8 cellular contexts compared by ENCODE assay signal in the genomic region with DNA sequence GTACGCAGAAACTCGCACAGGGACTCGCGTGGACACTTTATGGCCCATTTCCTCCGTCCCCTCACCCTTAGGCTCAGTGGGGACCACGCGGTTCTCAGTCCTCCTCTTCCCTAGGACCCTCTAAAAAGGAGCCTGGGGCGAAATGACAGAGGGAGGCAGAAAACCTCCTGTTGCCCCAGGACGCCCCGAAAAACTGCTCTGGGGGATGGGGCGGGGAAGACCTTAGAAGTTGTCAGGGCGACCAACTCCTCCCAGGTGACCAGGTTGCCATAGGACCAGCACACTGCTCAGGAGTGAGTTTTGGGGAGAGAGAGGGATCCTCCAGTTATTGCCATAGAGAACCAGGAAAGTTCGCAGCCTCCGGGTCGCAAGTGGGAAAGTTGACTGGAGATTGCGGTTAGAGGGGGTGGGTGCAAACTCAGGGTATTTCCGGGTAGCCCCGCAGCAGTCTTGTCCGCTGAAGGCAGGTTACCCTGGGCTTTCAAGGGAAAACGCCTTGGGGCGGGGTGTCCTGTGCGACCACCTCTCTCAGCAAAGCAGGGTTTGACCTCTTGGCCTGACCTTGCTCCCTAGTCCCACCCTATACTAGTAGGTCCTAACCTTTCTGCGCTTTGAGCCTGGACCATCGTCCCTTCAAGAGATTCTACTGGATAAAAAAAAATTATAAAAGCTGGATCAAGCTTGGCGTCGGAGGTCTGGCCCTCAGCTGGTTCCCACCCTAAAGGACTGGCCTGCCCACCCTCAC. TPM values are rescaled to one million over a fixed set of nuclear protein-coding genes. Genes with fewer than 3 reads are reported as not detected.
DNase-seq lines count a peak whose midpoint lies in the region; ATAC-seq and TF ChIP-seq lines count a peak whose summit lies in the region.

No MANE protein-coding gene starts in this region.

- H3K18ac ChIP-seq in mesendoderm (ENCODE audit: low read length) = no peak overlapping the region

- peaks cover 2% of the 10 kb centered on the region for H3K36me3 Mint-ChIP-seq in activated T-cell treated with anti-CD3 and anti-CD28 coated beads, Interleukin-2, amount 50 U/mL, for 4 hours (ENCODE audit: insufficient read depth)
- H3K36me3 Mint-ChIP-seq in activated naive CD8-positive, alpha-beta T cell treated with anti-CD3 and anti-CD28 coated beads, Interleukin-2, amount 50 U/mL, for 24 hours (ENCODE audit: low read depth) = peaks cover 6% of the 10 kb centered on the region

- H3K36me3 ChIP-seq in lower lobe of right lung (no peaks in the 10 kb centered on the region), tibial artery (no peaks in the 10 kb centered on the region), mesendoderm (ENCODE audit: control insufficient read depth, insufficient read depth, low read length) (no peaks in the 10 kb centered on the region)

- no peak overlapping the region for H2BK15ac ChIP-seq in mesendoderm (replicated peaks; ENCODE audit: low read depth)

- H4K5ac ChIP-seq in mesendoderm (ENCODE audit: low read length) = no peak overlapping the region

- WGBS in mesendoderm (ENCODE audit: extremely low coverage, insufficient coverage, low lambda C conversion rate) = no CpG with 5 or more reads among the region's 26 CpGs

- no peak overlapping the region for H3K4ac ChIP-seq in mesendoderm (ENCODE audit: low read depth, low read length)

- no peak overlapping the region for H2AK5ac ChIP-seq in mesendoderm (ENCODE audit: low read length)

- no peak overlapping the region for H3K56ac ChIP-seq in mesendoderm (ENCODE audit: low read length)

- H3K4me3 ChIP-seq in lower lobe of right lung = peak overlapping the region; percentile 57
- peak overlapping the region; percentile 45 to 62 for H3K4me3 ChIP-seq in tibial artery
- H3K4me3 ChIP-seq in mesendoderm (ENCODE audit: low read length) = no peak overlapping the region

- H3K27ac ChIP-seq in lower lobe of right lung = no peak overlapping the region
- H3K27ac ChIP-seq in tibial artery = no peak overlapping the region
- no peak overlapping the region for H3K27ac ChIP-seq in mesendoderm (ENCODE audit: low read depth, low read length)

- TF ChIP-seq CTCF in lower lobe of right lung (IDR thresholded peaks at IDR 0.05) (no peak), tibial artery (IDR thresholded peaks at IDR 0.05) (no peak)

- H3K4me1 ChIP-seq in lower lobe of right lung = peaks cover 39% of the 10 kb centered on the region
- H3K4me1 ChIP-seq in tibial artery = peaks cover 0 to 46% (median 33%) of the 10 kb centered on the region in 4 donors
- H3K4me1 ChIP-seq in mesendoderm (ENCODE audit: control insufficient read depth, low read depth, low read length) = no peaks in the 10 kb centered on the region

- intact Hi-C loops in lower lobe of right lung (cut with DNase I) (no loop called here), tibial artery (cut with DNase I; ENCODE audit: low total_unique reads) (no loop called here)

- H3K4me2 ChIP-seq in mesendoderm (ENCODE audit: low read length) = no peak overlapping the region

- no peak overlapping the region for H3K23ac ChIP-seq in mesendoderm (ENCODE audit: low read length)

- peaks cover 31% of the 10 kb centered on the region for H3K4me1 Mint-ChIP-seq in activated T-cell treated with anti-CD3 and anti-CD28 coated beads, Interleukin-2, amount 50 U/mL, for 4 hours (ENCODE audit: low read depth)
- H3K4me1 Mint-ChIP-seq in activated naive CD8-positive, alpha-beta T cell treated with anti-CD3 and anti-CD28 coated beads, Interleukin-2, amount 50 U/mL, for 24 hours = peaks cover 28% of the 10 kb centered on the region

- no peak for DNase-seq in activated T-cell treated with anti-CD3 and anti-CD28 coated beads, Interleukin-2, amount 50 U/mL, for 4 hours
- DNase-seq in activated T-cell treated with anti-CD3 and anti-CD28 coated beads, Interleukin-2, amount 50 U/mL, for 48 hours = no peak
- DNase-seq in activated naive CD8-positive, alpha-beta T cell treated with anti-CD3 and anti-CD28 coated beads, Interleukin-2, amount 50 U/mL, for 24 hours = no peak
- no peak for DNase-seq in lower lobe of right lung
- no peak for DNase-seq in tibial artery
- DNase-seq in mesendoderm = no peak
- no peak for DNase-seq in dedifferentiated amniotic fluid mesenchymal stem cell (ENCODE audit: extremely low spot score)

- no peaks in the 10 kb centered on the region for H3K9me3 ChIP-seq in lower lobe of right lung
- no peaks in the 10 kb centered on the region for H3K9me3 ChIP-seq in tibial artery

- H2BK5ac ChIP-seq in mesendoderm (ENCODE audit: low read length) = no peak overlapping the region

- H3K4me3 Mint-ChIP-seq in activated T-cell treated with anti-CD3 and anti-CD28 coated beads, Interleukin-2, amount 50 U/mL, for 4 hours = peak overlapping the region; percentile 75
- peak overlapping the region; percentile 60 for H3K4me3 Mint-ChIP-seq in activated naive CD8-positive, alpha-beta T cell treated with anti-CD3 and anti-CD28 coated beads, Interleukin-2, amount 50 U/mL, for 24 hours

- no peak overlapping the region for H4K8ac ChIP-seq in mesendoderm (ENCODE audit: low read depth, low read length)

- H3K79me2 ChIP-seq in mesendoderm (ENCODE audit: control insufficient read depth, insufficient read depth, low read length) = no peaks in the 10 kb centered on the region

- H3K79me1 ChIP-seq in mesendoderm (ENCODE audit: low read length) = no peaks in the 10 kb centered on the region

- H2BK120ac ChIP-seq in mesendoderm (ENCODE audit: low read depth, low read length) = no peak overlapping the region

- H3K27me3 Mint-ChIP-seq in activated T-cell treated with anti-CD3 and anti-CD28 coated beads, Interleukin-2, amount 50 U/mL, for 4 hours (ENCODE audit: low read depth) = peaks cover 97% of the 10 kb centered on the region
- peaks cover 97% of the 10 kb centered on the region for H3K27me3 Mint-ChIP-seq in activated naive CD8-positive, alpha-beta T cell treated with anti-CD3 and anti-CD28 coated beads, Interleukin-2, amount 50 U/mL, for 24 hours

- H3K9ac ChIP-seq in mesendoderm (ENCODE audit: low read length) = no peak overlapping the region

- H3K27me3 ChIP-seq in lower lobe of right lung (ENCODE audit: low read depth) = peaks cover 100% of the 10 kb centered on the region
- peaks cover 0 to 98% of the 10 kb centered on the region in 2 donors for H3K27me3 ChIP-seq in tibial artery
- H3K27me3 ChIP-seq in mesendoderm (ENCODE audit: insufficient read depth, low read length, poor library complexity) = peaks cover 94% of the 10 kb centered on the region

- no peak overlapping the region for H3K27ac Mint-ChIP-seq in activated naive CD8-positive, alpha-beta T cell treated with anti-CD3 and anti-CD28 coated beads, Interleukin-2, amount 50 U/mL, for 24 hours

- no peak for ATAC-seq in activated T-cell treated with anti-CD3 and anti-CD28 coated beads, Interleukin-2, amount 50 U/mL, for 4 hours
- ATAC-seq in activated naive CD8-positive, alpha-beta T cell treated with anti-CD3 and anti-CD28 coated beads, Interleukin-2, amount 50 U/mL, for 24 hours = no peak
- ATAC-seq in lower lobe of right lung = peak in 1 of 2 donors; percentile 6
- ATAC-seq in HG02588 (IDR thresholded peaks at IDR 0.05; ENCODE audit: unreplicated experiment) = no peak

- H3K9me3 Mint-ChIP-seq in activated T-cell treated with anti-CD3 and anti-CD28 coated beads, Interleukin-2, amount 50 U/mL, for 4 hours = no peaks in the 10 kb centered on the region
- H3K9me3 Mint-ChIP-seq in activated naive CD8-positive, alpha-beta T cell treated with anti-CD3 and anti-CD28 coated beads, Interleukin-2, amount 50 U/mL, for 24 hours = peaks cover 7% of the 10 kb centered on the region

RNA-seq across cellular contexts. Expression of a gene that starts 7.8 kb away (rescaled TPM):
- not detected for total RNA-seq in activated T-cell treated with anti-CD3 and anti-CD28 coated beads, Interleukin-2, amount 50 U/mL, for 4 hours
- not detected for total RNA-seq in lower lobe of right lung
- polyA plus RNA-seq in mesendoderm (2013, experiment 1 of 2) = 0.08 TPM
- 0.03 TPM for polyA plus RNA-seq in mesendoderm (2013, experiment 2 of 2)
